ENCODE assay signal across 1 cellular context in the genomic region with DNA sequence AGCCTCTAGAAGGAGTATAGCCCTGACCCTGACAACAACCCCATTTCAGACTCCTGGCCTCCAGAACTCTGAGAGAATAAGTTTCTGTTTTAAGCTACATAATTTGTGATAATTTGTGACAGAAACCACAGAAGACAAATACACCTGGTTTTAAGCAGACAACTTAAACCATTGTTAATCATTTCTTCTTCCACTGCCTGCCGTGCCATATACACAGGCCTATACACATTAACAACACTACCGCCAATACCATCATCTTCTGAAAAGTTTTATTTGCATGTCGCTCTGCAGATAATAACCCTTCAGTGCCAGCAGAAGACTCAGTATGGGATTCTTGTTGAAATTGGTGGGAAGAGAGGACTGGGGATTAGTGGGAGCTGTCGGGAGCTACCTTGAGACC.
TF ChIP-seq lines count a peak whose summit lies in the region.

No MANE protein-coding gene starts in this region.

TF ChIP-seq in HepG2, 621 proteins besides CTCF, POLR2A, EP300 and RAD21 (continued from another document):
- TF ChIP-seq STAG1 (CRISPR knock-in tag; IDR thresholded peaks at IDR 0.05) (no peak), HNRNPL (IDR thresholded peaks at IDR 0.05; ENCODE audit: low read depth, low read length) (no peak), NFE2L1 (CRISPR knock-in tag; IDR thresholded peaks at IDR 0.05; ENCODE audit: borderline replicate concordance) (no peak), ZNF878 (CRISPR knock-in tag; IDR thresholded peaks at IDR 0.05) (no peak), ZNF362 (CRISPR knock-in tag; IDR thresholded peaks at IDR 0.05; ENCODE audit: borderline replicate concordance) (no peak), ZNF292 (CRISPR knock-in tag; IDR thresholded peaks at IDR 0.05; ENCODE audit: borderline replicate concordance, low read depth) (no peak), YY1 (IDR thresholded peaks at IDR 0.05; ENCODE audit: insufficient read depth, insufficient replicate concordance, low read depth, low read length) (no peak), FOXK2 (IDR thresholded peaks at IDR 0.05) (no peak), SNRNP70 (IDR thresholded peaks at IDR 0.05; ENCODE audit: low read depth, low read length) (no peak)
- TF ChIP-seq, protein P1, sequence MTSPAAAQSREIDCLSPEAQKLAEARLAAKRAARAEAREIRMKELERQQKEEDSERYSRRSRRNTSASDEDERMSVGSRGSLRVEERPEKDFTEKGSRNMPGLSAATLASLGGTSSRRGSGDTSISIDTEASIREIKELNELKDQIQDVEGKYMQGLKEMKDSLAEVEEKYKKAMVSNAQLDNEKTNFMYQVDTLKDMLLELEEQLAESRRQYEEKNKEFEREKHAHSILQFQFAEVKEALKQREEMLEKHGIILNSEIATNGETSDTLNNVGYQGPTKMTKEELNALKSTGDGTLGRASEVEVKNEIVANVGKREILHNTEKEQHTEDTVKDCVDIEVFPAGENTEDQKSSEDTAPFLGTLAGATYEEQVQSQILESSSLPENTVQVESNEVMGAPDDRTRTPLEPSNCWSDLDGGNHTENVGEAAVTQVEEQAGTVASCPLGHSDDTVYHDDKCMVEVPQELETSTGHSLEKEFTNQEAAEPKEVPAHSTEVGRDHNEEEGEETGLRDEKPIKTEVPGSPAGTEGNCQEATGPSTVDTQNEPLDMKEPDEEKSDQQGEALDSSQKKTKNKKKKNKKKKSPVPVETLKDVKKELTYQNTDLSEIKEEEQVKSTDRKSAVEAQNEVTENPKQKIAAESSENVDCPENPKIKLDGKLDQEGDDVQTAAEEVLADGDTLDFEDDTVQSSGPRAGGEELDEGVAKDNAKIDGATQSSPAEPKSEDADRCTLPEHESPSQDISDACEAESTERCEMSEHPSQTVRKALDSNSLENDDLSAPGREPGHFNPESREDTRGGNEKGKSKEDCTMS (CRISPR knock-in tag; conservative IDR thresholded peaks at IDR 0.05) = no peak
